In the genomic region with DNA sequence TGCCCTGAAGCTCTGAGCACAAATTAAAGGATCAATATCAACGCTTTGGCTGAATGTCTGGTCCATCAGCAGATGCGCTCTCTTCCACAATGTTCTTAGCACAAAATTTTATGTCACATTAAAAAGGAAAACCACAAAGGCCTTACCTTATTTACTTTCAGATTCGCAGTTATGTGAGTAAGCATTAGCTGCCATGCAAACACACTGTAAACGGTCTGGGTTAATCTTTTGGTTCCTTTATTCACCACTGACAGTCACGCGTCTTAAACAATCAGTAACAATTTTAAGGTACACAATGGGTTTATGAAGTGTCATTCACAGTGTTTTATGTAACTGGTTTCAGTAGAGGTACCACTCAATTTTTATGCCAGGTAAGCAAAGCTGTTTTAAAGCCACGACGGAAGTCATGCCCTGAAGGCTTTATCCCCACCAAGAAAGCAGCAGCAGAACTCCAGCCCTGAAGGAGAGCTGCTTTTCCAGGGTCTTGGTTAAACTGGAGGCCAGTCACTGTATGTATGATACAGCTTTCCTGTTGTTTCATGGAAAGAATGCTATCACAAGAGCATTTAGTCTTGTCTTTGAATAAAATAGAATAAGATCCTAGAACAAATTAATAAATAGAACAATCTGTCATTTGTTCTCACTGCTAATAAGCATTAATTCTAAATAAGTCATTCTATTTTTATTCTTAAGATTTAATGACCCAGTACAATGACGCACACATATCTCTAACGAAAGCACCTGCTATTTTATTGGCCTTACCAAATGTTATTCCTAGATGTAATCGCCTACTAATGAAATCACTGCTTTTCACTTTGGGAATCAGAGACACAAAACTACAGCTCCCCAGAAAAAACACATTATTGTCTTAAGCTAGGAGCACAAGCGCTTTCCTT, we compare ENCODE assay signal across 13 cellular contexts.
DNase-seq lines count a peak whose midpoint lies in the region; TF ChIP-seq lines count a peak whose summit lies in the region.
"Had no signal": no experiment of that assay in that cellular context is flagged by ENCODE, and none has a peak within 500 bp of the region (broad histone marks: within the 10 kb centered on the region; RNA-seq: fewer than 3 reads in every experiment).

No MANE protein-coding gene starts in this region.

- H3K14ac ChIP-seq in H9 (ENCODE audit: insufficient read depth, low read length) = no peak overlapping the region

- TF ChIP-seq EP300 in stomach (IDR thresholded peaks at IDR 0.05) = no peak

- H2BK15ac ChIP-seq in H9 (ENCODE audit: low read depth, low read length) = no peak overlapping the region

- H3K56ac ChIP-seq in H9 (ENCODE audit: insufficient read length, low read depth, low read length) = no peak overlapping the region

- no peaks in the 10 kb centered on the region for H3K27me3 Mint-ChIP-seq in H9 (ENCODE audit: low read depth)

- H2BK120ac ChIP-seq in H9 (ENCODE audit: low read depth, low read length, poor library complexity, severe bottlenecking) = no peak overlapping the region

- H3K36me3 ChIP-seq in HEK293 (ENCODE audit: control insufficient read depth in 2 of 2, insufficient read depth in 1 of 2, low read length in 2 of 2) (no peaks in the 10 kb centered on the region), stomach (peaks cover 0 to 10% (median 2%) of the 10 kb centered on the region in 4 donors)

- no peak overlapping the region for H3K4me3 Mint-ChIP-seq in H9
- H3K4me3 Mint-ChIP-seq: endodermal cell had no signal

- no peak overlapping the region for H2BK20ac ChIP-seq in H9 (ENCODE audit: low read depth, low read length, poor library complexity, severe bottlenecking)

- CTCF ChIA-PET in HEK293 (lab: Yijun Ruan, JAX) = interaction anchor here (0.7 to 1.2 kb wide), 3 partner anchors 15 to 201 kb away, joined by 3 to 4 read pairs (median 3); no protein-coding TSS in a partner anchor

- H2AK5ac ChIP-seq in H9 (ENCODE audit: insufficient read length, low read length) = no peak overlapping the region

- no peak overlapping the region for H4K8ac ChIP-seq in H9 (replicated peaks; ENCODE audit: insufficient read length, low read depth, low read length)

- no peaks in the 10 kb centered on the region for H3K9me3 Mint-ChIP-seq in H9
- H3K9me3 Mint-ChIP-seq: endodermal cell had no signal

- no peaks in the 10 kb centered on the region for H3K27me3 ChIP-seq in stomach
- H3K27me3 ChIP-seq in H9 (ENCODE audit: insufficient read depth, low read length) = no peaks in the 10 kb centered on the region

- no peak overlapping the region for H3K27ac Mint-ChIP-seq in H9
- H3K27ac Mint-ChIP-seq: endodermal cell had no signal

- in situ Hi-C loops in G401 (cut with HindIII; ENCODE audit: low sequenced_read_pairs) = no loop called here

- 38 to 57% (median 49%) methylated on average over 12 of the region's 12 CpGs for WGBS in stomach, 5 donors
- no CpG with 5 or more reads among the region's 12 CpGs for WGBS in H9 (ENCODE audit: extremely low coverage, insufficient read length, low lambda C conversion rate)

- H3K23me2 ChIP-seq in H9 (ENCODE audit: insufficient read length, low read depth, low read length, poor library complexity, severe bottlenecking) = no peaks in the 10 kb centered on the region

- DNase-seq in G401 (ENCODE audit: low spot score) (peak; percentile 60), NCI-H146 (lab: John Stamatoyannopoulos, UW) (peak; percentile 92), cerebellar cortex (ENCODE audit: low spot score) (peak; percentile 54), stomach (no peak), HK-2 (ENCODE audit: unreplicated experiment) (no peak), H9 (no peak), GF-D8 (lab: John Stamatoyannopoulos, UW) (no peak)
- DNase-seq: EL; endodermal cell; mesenchymal stem cell; NK-92 treated with Interleukin-12 subunit alpha and Interleukin-12 subunit beta, amount 100 ng/mL, for 24 hours; stimulated activated CD4-positive, alpha-beta T cell treated with anti-CD3 and anti-CD28 coated beads, Interleukin-2, amount 100 ng/mL, for 24 hours had no signal

- no peaks in the 10 kb centered on the region for H4K20me1 ChIP-seq in H9 (ENCODE audit: control insufficient read depth, insufficient read depth, insufficient read length)

- no peak overlapping the region for H3K4me3 ChIP-seq in HEK293 (ENCODE audit: low read depth, low read length)
- no peak overlapping the region for H3K4me3 ChIP-seq in stomach

- no peak overlapping the region for H3K4me2 ChIP-seq in H9 (ENCODE audit: insufficient read depth, insufficient read length, low read length)

- no peaks in the 10 kb centered on the region for H3K4me1 Mint-ChIP-seq in H9

- intact Hi-C loops in stomach (cut with DNase I; ENCODE audit: low total_unique reads) = no loop called here

- H2BK12ac ChIP-seq in H9 (ENCODE audit: insufficient read length, low read depth, low read length) = no peak overlapping the region

- no peak overlapping the region for H4K91ac ChIP-seq in H9 (ENCODE audit: insufficient read length, low read depth, low read length)

- H3K4me1 ChIP-seq in HEK293 (ENCODE audit: control insufficient read depth, insufficient read depth, low read length) (peaks cover 13% of the 10 kb centered on the region), stomach (peaks cover 3 to 18% (median 10%) of the 10 kb centered on the region in 4 donors), H9 (ENCODE audit: insufficient read depth, low read length) (no peaks in the 10 kb centered on the region)

- no peaks in the 10 kb centered on the region for H3K36me3 Mint-ChIP-seq in H9 (ENCODE audit: insufficient read depth in 1 of 3, low read depth in 3 of 3)

- H3K23ac ChIP-seq in H9 (ENCODE audit: insufficient read length, low read depth, low read length) = no peak overlapping the region

- H3K79me1 ChIP-seq in H9 (ENCODE audit: insufficient read depth, low read depth, low read length, poor library complexity, severe bottlenecking) = no peaks in the 10 kb centered on the region

- no peak overlapping the region for H4K5ac ChIP-seq in H9 (ENCODE audit: insufficient read length, low read depth, low read length)

- no peak overlapping the region for H2AFZ ChIP-seq in H9 (ENCODE audit: low read length)

- no peak for TF ChIP-seq CTCF in HEK293 (tag by site-specific recombination; IDR thresholded peaks at IDR 0.05)
- no peak for TF ChIP-seq CTCF in stomach (IDR thresholded peaks at IDR 0.05)
- TF ChIP-seq CTCF in H9 (conservative IDR thresholded peaks at IDR 0.05) = no peak

- H3K27ac ChIP-seq in HEK293 (ENCODE audit: extremely low read depth, low read depth, low read length) (no peak overlapping the region), stomach (no peak overlapping the region), H9 (ENCODE audit: insufficient read length, low read depth, low read length) (no peak overlapping the region)

- H2BK5ac ChIP-seq in H9 (ENCODE audit: insufficient read length, low read length) = no peak overlapping the region

- POLR2A ChIA-PET in HEK293 (lab: Yijun Ruan, JAX) = no interaction called here

- H3K9ac ChIP-seq in H9 (ENCODE audit: extremely low read depth, insufficient read length, low read length) = no peak overlapping the region

- no peak overlapping the region for H3T11ph ChIP-seq in H9 (ENCODE audit: low read length)

- H3K18ac ChIP-seq in H9 (ENCODE audit: insufficient read length, low read depth, low read length) = no peak overlapping the region

- H3K79me2 ChIP-seq in H9 (ENCODE audit: insufficient read depth, low read length) = no peaks in the 10 kb centered on the region

- H3K9me3 ChIP-seq in HEK293 (ENCODE audit: control insufficient read depth, insufficient read depth, low read depth, low read length) (no peaks in the 10 kb centered on the region), stomach (no peaks in the 10 kb centered on the region), H9 (ENCODE audit: control insufficient read depth, low read depth, low read length) (no peaks in the 10 kb centered on the region)

- TF ChIP-seq POLR2A in stomach (IDR thresholded peaks at IDR 0.05) = no peak

- no peak overlapping the region for H3K4ac ChIP-seq in H9 (ENCODE audit: low read depth, low read length)

TF ChIP-seq in HEK293, 187 proteins besides CTCF, POLR2A, EP300 and RAD21:
- TF ChIP-seq BCL11A (tag by site-specific recombination; IDR thresholded peaks at IDR 0.05; ENCODE audit: low read depth) = peak; percentile 54; the same call in 1 of the 2 replicates
- TF ChIP-seq OSR2 (tag by site-specific recombination; IDR thresholded peaks at IDR 0.05) = peak; percentile 35
- TF ChIP-seq ZFHX2 (tag by site-specific recombination; conservative IDR thresholded peaks at IDR 0.05) = no peak

Comparison
In these comparisons a context has a peak if more than half of its experiments do, and no peak if none do; other contexts are left out.
1. DNase-seq: peak in G401 (single experiment), NCI-H146 (single experiment) and cerebellar cortex (single experiment); none in stomach (single experiment), HK-2 (single experiment), H9 (single experiment) and GF-D8 (single experiment).